9 cellular contexts compared by ENCODE assay signal in the genomic region with DNA sequence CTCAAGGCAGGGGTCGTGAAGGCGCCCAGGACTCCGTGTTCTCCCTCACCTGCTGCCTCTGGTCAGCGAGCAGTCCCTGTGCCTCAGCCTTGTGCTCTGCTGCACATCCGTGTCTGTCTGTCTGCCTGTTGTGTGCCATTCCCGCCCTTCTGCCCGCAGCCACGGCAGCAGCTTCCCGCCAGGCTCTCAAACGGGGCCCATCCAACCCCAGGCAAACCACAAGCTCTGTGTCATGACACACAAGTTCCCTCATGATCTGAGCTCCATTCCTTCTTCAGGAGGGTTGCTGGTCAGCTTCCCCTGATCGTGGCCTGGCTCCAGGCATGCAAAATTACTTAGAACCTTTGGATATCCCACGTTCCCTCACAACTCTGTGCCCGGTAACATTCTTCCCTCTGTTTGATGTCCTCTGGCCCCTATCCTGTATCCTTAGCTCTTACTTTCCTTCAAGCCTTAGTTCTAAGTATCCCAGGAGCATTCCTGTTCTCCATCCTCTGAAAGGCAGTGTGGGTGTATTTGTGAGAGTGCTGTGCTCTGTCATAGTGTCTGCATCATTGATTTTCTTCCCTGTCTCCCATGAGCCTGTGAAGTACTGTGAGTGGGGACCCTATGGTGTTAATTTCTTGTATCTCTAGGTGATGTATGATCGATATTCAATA. TPM values are rescaled to one million over a fixed set of nuclear protein-coding genes. Genes with fewer than 3 reads are reported as not detected.
DNase-seq lines count a peak whose midpoint lies in the region; ATAC-seq and TF ChIP-seq lines count a peak whose summit lies in the region.
"Had no signal": no experiment of that assay in that cellular context is flagged by ENCODE, and none has a peak within 500 bp of the region (broad histone marks: within the 10 kb centered on the region; RNA-seq: fewer than 3 reads in every experiment).

No MANE protein-coding gene starts in this region.

- H3K27ac Mint-ChIP-seq in CD4-positive, alpha-beta memory T cell = peak overlapping the region; percentile 88 to 99 (median 96)
- peak overlapping the region; percentile 17 to 61 for H3K27ac Mint-ChIP-seq in natural killer cell

- H3K4me1 ChIP-seq in CD4-positive, alpha-beta memory T cell (ENCODE audit: insufficient read depth, low read length) = peaks cover 71% of the 10 kb centered on the region
- H3K4me1 ChIP-seq in adrenal gland (replicated peaks in 1 of 2) (no peaks in the 10 kb centered on the region), tibial nerve (peaks cover 0 to 9% (median 0%) of the 10 kb centered on the region in 4 donors)

- no peaks in the 10 kb centered on the region for H3K9me3 ChIP-seq in CD4-positive, alpha-beta memory T cell (ENCODE audit: control insufficient read depth in 1 of 2, low read length in 2 of 2)
- H3K9me3 ChIP-seq in adrenal gland (replicated peaks in 1 of 3) = no peaks in the 10 kb centered on the region
- no peaks in the 10 kb centered on the region for H3K9me3 ChIP-seq in tibial nerve

- H3K36me3 ChIP-seq in CD4-positive, alpha-beta memory T cell (ENCODE audit: insufficient read depth, low read length) = peaks cover 11% of the 10 kb centered on the region
- H3K36me3 ChIP-seq in adrenal gland (replicated peaks in 1 of 2) (no peaks in the 10 kb centered on the region), tibial nerve (no peaks in the 10 kb centered on the region)

- POLR2A ChIA-PET in CD4-positive, alpha-beta memory T cell (lab: Charles Lee; ENCODE audit: partially characterized antibody) = interaction anchor here (0.6 to 19.6 kb wide), 22 partner anchors 6 to 827 kb away, joined by 3 to 929 read pairs (median 55); partner anchors contain the start of genes GPR18, TM9SF2 and UBAC2

- no peaks in the 10 kb centered on the region for H3K9me3 Mint-ChIP-seq in CD4-positive, alpha-beta memory T cell
- H3K9me3 Mint-ChIP-seq in natural killer cell = no peaks in the 10 kb centered on the region

- 82 to 95% (median 86%) methylated on average over 14 of the region's 14 CpGs for WGBS in adrenal gland, 4 donors
- WGBS in tibial nerve, 2 donors = 82 to 85% methylated on average over 14 of the region's 14 CpGs

- H3K27ac ChIP-seq in CD4-positive, alpha-beta memory T cell (ENCODE audit: low read depth, low read length) = peak overlapping the region; percentile 77
- peak overlapping the region in 3 of 5 donors; percentile 21 to 61 (median 48) for H3K27ac ChIP-seq in adrenal gland
- H3K27ac ChIP-seq in tibial nerve = peak overlapping the region in 2 of 4 donors; percentile 74 to 76

- H3K4me1 Mint-ChIP-seq in CD4-positive, alpha-beta memory T cell = peaks cover 44 to 78% (median 52%) of the 10 kb centered on the region in 4 donors
- H3K4me1 Mint-ChIP-seq in natural killer cell = peaks cover 64 to 70% of the 10 kb centered on the region in 2 donors

- H3K4me3 Mint-ChIP-seq in CD4-positive, alpha-beta memory T cell = peak overlapping the region; percentile 88 to 100 (median 99)
- peak overlapping the region; percentile 74 for H3K4me3 Mint-ChIP-seq in natural killer cell

- H3K4me3 ChIP-seq in CD4-positive, alpha-beta memory T cell (ENCODE audit: low read length in 2 of 2) = peak overlapping the region; percentile 78 to 80
- H3K4me3 ChIP-seq in adrenal gland = no peak overlapping the region
- H3K4me3 ChIP-seq in tibial nerve = peak overlapping the region in 2 of 4 donors; percentile 17 to 35

- TF ChIP-seq POLR2A in adrenal gland (IDR thresholded peaks at IDR 0.05) = peak in 1 of 2 donors; percentile 21
- TF ChIP-seq POLR2A in tibial nerve (IDR thresholded peaks at IDR 0.05) = no peak

- H3K27me3 Mint-ChIP-seq in CD4-positive, alpha-beta memory T cell = no peaks in the 10 kb centered on the region
- no peaks in the 10 kb centered on the region for H3K27me3 Mint-ChIP-seq in natural killer cell (ENCODE audit: low read depth in 2 of 2)

- no peaks in the 10 kb centered on the region for H3K27me3 ChIP-seq in CD4-positive, alpha-beta memory T cell (ENCODE audit: insufficient read depth, low read length)
- H3K27me3 ChIP-seq in adrenal gland (no peaks in the 10 kb centered on the region), tibial nerve (no peaks in the 10 kb centered on the region)

- peak in 4 of 5 donors; percentile 49 to 81 (median 56) for DNase-seq in CD4-positive, alpha-beta memory T cell
- DNase-seq in SW480 (ENCODE audit: low spot score) (peak; percentile 58), adrenal gland (peak in 3 of 7 donors; percentile 23 to 36 (median 24)), natural killer cell (no peak), SHP77 treated with DMSO at 0.1 percent for 48 hours (lab: John Stamatoyannopoulos, UW) (no peak), tibial nerve (ENCODE audit: low spot score in 2 of 2) (no peak)
- DNase-seq: NCI-H2227 treated with DMSO at 0.1 percent for 48 hours had no signal

- intact Hi-C loops in CD4-positive, alpha-beta memory T cell (cut with micrococcal nuclease) = loop anchor here (1.0 to 2.0 kb wide), 3 partner anchors 8 to 77 kb away; no protein-coding TSS in a partner anchor
- intact Hi-C loops in adrenal gland (cut with DNase I) = no loop called here
- intact Hi-C loops in natural killer cell (cut with micrococcal nuclease) = loop anchor here (5.0 kb wide), 1 partner anchor 33 kb away; no protein-coding TSS in a partner anchor

- ATAC-seq in natural killer cell (no peak), GM21515 (IDR thresholded peaks at IDR 0.05; ENCODE audit: unreplicated experiment) (no peak), GM18511 (IDR thresholded peaks at IDR 0.05; ENCODE audit: unreplicated experiment) (no peak)

- TF ChIP-seq EP300 in tibial nerve (IDR thresholded peaks at IDR 0.05) = peak in 1 of 2 donors; percentile 49

- CTCF ChIA-PET in CD4-positive, alpha-beta memory T cell (lab: Charles Lee; ENCODE audit: partially characterized antibody) = interaction anchor here (0.6 to 14.1 kb wide), 19 partner anchors 8 to 131 kb away, joined by 3 to 217 read pairs (median 8); no protein-coding TSS in a partner anchor

- TF ChIP-seq CTCF in adrenal gland (IDR thresholded peaks at IDR 0.05) (no peak), natural killer cell (IDR thresholded peaks at IDR 0.05) (no peak), tibial nerve (IDR thresholded peaks at IDR 0.05) (no peak)

- peaks cover 58 to 74% of the 10 kb centered on the region in 2 donors for H3K36me3 Mint-ChIP-seq in CD4-positive, alpha-beta memory T cell
- H3K36me3 Mint-ChIP-seq in natural killer cell = peaks cover 8% of the 10 kb centered on the region

RNA-seq across cellular contexts. Expression of gene GPR183, which starts 3.2 kb away (rescaled TPM):
- 100 to 1,000 TPM; 203 to 204 TPM for total RNA-seq in CD4-positive, alpha-beta memory T cell
- polyA plus RNA-seq in CD4-positive, alpha-beta memory T cell = 100 to 1,000 TPM; 563 to 954 TPM
- total RNA-seq in adrenal gland = 10 to 100 TPM in 3 of 8 donors, 1 to 10 TPM in 5; 4.5 to 15.0 (median 9.2) TPM
- polyA plus RNA-seq in adrenal gland = 10 to 100 TPM in 1 of 3 donors, 1 to 10 TPM in 2; 4.2 to 12.8 (median 5.5) TPM
- total RNA-seq in natural killer cell = 10 to 100 TPM; 20.0 to 47.0 (median 41.1) TPM
- total RNA-seq in tibial nerve = 10 to 100 TPM in 3 of 4 donors, 1 to 10 TPM in 1; 6.3 to 20.4 (median 13.1) TPM

RNA-seq across cellular contexts. Expression of gene GPR18, which starts 45.8 kb away (rescaled TPM):
- 10 to 100 TPM; 21.5 to 22.8 TPM for total RNA-seq in CD4-positive, alpha-beta memory T cell
- polyA plus RNA-seq in CD4-positive, alpha-beta memory T cell = 10 to 100 TPM; 23.1 to 29.5 TPM
- total RNA-seq in adrenal gland = under 1 TPM in 1 of 8 donors, not detected in 7; 0.78 TPM
- polyA plus RNA-seq in adrenal gland = under 1 TPM in 1 of 3 donors, not detected in 2; 0.03 TPM
- total RNA-seq in natural killer cell = 10 to 100 TPM; 11.4 to 41.7 (median 25.5) TPM
- not detected for total RNA-seq in tibial nerve

Comparison
In these comparisons a context has a peak if more than half of its experiments do, and no peak if none do; other contexts are left out.
1. DNase-seq: peak in CD4-positive, alpha-beta memory T cell (4 of 5) and SW480 (single experiment); none in natural killer cell (single experiment), SHP77 treated with DMSO at 0.1 percent for 48 hours (single experiment) and tibial nerve (0 of 2).
2. H3K4me3 ChIP-seq: peak in CD4-positive, alpha-beta memory T cell (2 of 2); none in adrenal gland (0 of 4).
3. RNA of gene GPR183, which starts 3.2 kb away (total RNA-seq): 203 to 204 TPM in CD4-positive, alpha-beta memory T cell; 20.0 to 47.0 TPM in natural killer cell, 6.3 to 20.4 TPM in tibial nerve and 4.5 to 15.0 TPM in adrenal gland; every median in the first group is over 4 times any median in the second.
4. RNA of gene GPR18, which starts 45.8 kb away (total RNA-seq): 11.4 to 41.7 TPM in natural killer cell and 21.5 to 22.8 TPM in CD4-positive, alpha-beta memory T cell; 0.78 TPM in adrenal gland and not detected in tibial nerve; every median in the first group is over 4 times any median in the second.
5. intact Hi-C loops: an anchor here in CD4-positive, alpha-beta memory T cell (1.0 to 2.0 kb wide) and natural killer cell (5.0 kb wide); none called in adrenal gland.